In genomic region chr4:33661636-33662035, GRCh38 we compare ENCODE assay signal across 8 cellular contexts.
"Had no signal": no experiment of that assay in that cellular context is flagged by ENCODE, and none has a peak within 500 bp of the region (broad histone marks: within the 10 kb centered on the region; RNA-seq: fewer than 3 reads in every experiment).

No MANE protein-coding gene starts in this region.

- DNase-seq: GDM1, GF-D8 had no signal

- H3K4me3 ChIP-seq: GM12878 had no signal

- ATAC-seq: GM12878 had no signal

- FAIRE-seq: G401.6, GM12878, GM12891, GM12892, GM18507, GM19239 had no signal
